ENCODE assay signal across 9 cellular contexts in genomic region chr10:104321716-104322415, GRCh38. TPM values are rescaled to one million over a fixed set of nuclear protein-coding genes. Genes with fewer than 3 reads are reported as not detected.
DNase-seq lines count a peak whose midpoint lies in the region; ATAC-seq and TF ChIP-seq lines count a peak whose summit lies in the region.
"Had no signal": no experiment of that assay in that cellular context is flagged by ENCODE, and none has a peak within 500 bp of the region (broad histone marks: within the 10 kb centered on the region; RNA-seq: fewer than 3 reads in every experiment).

No MANE protein-coding gene starts in this region.

- H3K4me1 ChIP-seq in fibroblast of lung (ENCODE audit: control insufficient read depth, extremely low read depth, insufficient read depth, low read length) = peaks cover 46% of the 10 kb centered on the region

- H3K9me3 ChIP-seq in T-helper 17 cell (ENCODE audit: control insufficient read depth, low read length, poor library complexity, severe bottlenecking) (no peaks in the 10 kb centered on the region), fibroblast of lung (ENCODE audit: control insufficient read depth, insufficient read depth, low read depth, low read length) (no peaks in the 10 kb centered on the region)

- H3K27me3 ChIP-seq in fibroblast of lung (ENCODE audit: control insufficient read depth, insufficient read depth, low read length) = no peaks in the 10 kb centered on the region

- intact Hi-C loops in activated CD4-positive, alpha-beta T cell treated with anti-CD3 and anti-CD28 coated beads for 36 hours (cut with DNase I, micrococcal nuclease) = no loop called here

- H3K9me3 Mint-ChIP-seq in activated CD4-positive, alpha-beta T cell treated with anti-CD3 and anti-CD28 coated beads for 36 hours (ENCODE audit: low read depth) = no peaks in the 10 kb centered on the region
- no peaks in the 10 kb centered on the region for H3K9me3 Mint-ChIP-seq in stimulated activated effector memory CD8-positive, alpha-beta T cell treated with anti-CD3 and anti-CD28 coated beads, Interleukin-12 subunit alpha, Interleukin-12 subunit beta, amount 100 ng/mL, for 72 hours

- no peak overlapping the region for H3K4me3 ChIP-seq in fibroblast of lung (replicated peaks in 1 of 4; ENCODE audit: control extremely low read depth in 1 of 4, insufficient read depth in 1 of 4, low read depth in 3 of 4, low read length in 4 of 4)

- no peak overlapping the region for H2AFZ ChIP-seq in fibroblast of lung (ENCODE audit: low read length)

- peak; percentile 10 for DNase-seq in activated CD4-positive, alpha-beta T cell treated with anti-CD3 and anti-CD28 coated beads for 36 hours
- no peak for DNase-seq in activated CD4-positive, alpha-beta T cell treated with anti-CD3 and anti-CD28 coated beads for 48 hours
- DNase-seq in T-helper 17 cell (no peak), fibroblast of lung (ENCODE audit: low read depth in 2 of 2) (peak in 1 of 2 donors; percentile 59), NCI-H1436 treated with DMSO at 0.1 percent for 48 hours (lab: John Stamatoyannopoulos, UW) (no peak), HT-29 (ENCODE audit: low spot score) (no peak)
- no peak for DNase-seq in stimulated activated effector memory CD8-positive, alpha-beta T cell treated with anti-CD3 and anti-CD28 coated beads, Interleukin-12 subunit alpha, Interleukin-12 subunit beta, amount 100 ng/mL, for 72 hours (ENCODE audit: low spot score in 2 of 2)
- DNase-seq: SW 1271 had no signal

- H3K4me2 ChIP-seq in fibroblast of lung (ENCODE audit: extremely low read depth, insufficient read depth, low read length) = peak overlapping the region; percentile 26

- no peaks in the 10 kb centered on the region for H3K27me3 Mint-ChIP-seq in activated CD4-positive, alpha-beta T cell treated with anti-CD3 and anti-CD28 coated beads for 36 hours
- no peaks in the 10 kb centered on the region for H3K27me3 Mint-ChIP-seq in T-helper 17 cell

- TF ChIP-seq CTCF in fibroblast of lung (conservative IDR thresholded peaks at IDR 0.05 in 1 of 2, IDR thresholded peaks at IDR 0.05 in 1 of 2; ENCODE audit: low read depth in 1 of 2, low read length in 2 of 2) = no peak

- H3K4me1 Mint-ChIP-seq in activated CD4-positive, alpha-beta T cell treated with anti-CD3 and anti-CD28 coated beads for 36 hours = peaks cover 89% of the 10 kb centered on the region
- peaks cover 77% of the 10 kb centered on the region for H3K4me1 Mint-ChIP-seq in T-helper 17 cell
- peaks cover 98% of the 10 kb centered on the region for H3K4me1 Mint-ChIP-seq in stimulated activated effector memory CD8-positive, alpha-beta T cell treated with anti-CD3 and anti-CD28 coated beads, Interleukin-12 subunit alpha, Interleukin-12 subunit beta, amount 100 ng/mL, for 72 hours

- CTCF ChIA-PET in activated CD4-positive, alpha-beta T cell treated with anti-CD3 and anti-CD28 coated beads for 36 hours (lab: Charles Lee) = interaction anchor here (0.8 to 3.8 kb wide), 9 partner anchors 10 to 48 kb away, joined by 3 to 27 read pairs (median 7); partner anchors contain the start of gene ITPRIP

- no peaks in the 10 kb centered on the region for H4K20me1 ChIP-seq in fibroblast of lung (ENCODE audit: control insufficient read depth, extremely low read depth, insufficient read depth, low read length)

- peak overlapping the region; percentile 51 for H3K4me3 Mint-ChIP-seq in activated CD4-positive, alpha-beta T cell treated with anti-CD3 and anti-CD28 coated beads for 36 hours
- peak overlapping the region; percentile 81 for H3K4me3 Mint-ChIP-seq in T-helper 17 cell
- peak overlapping the region; percentile 77 for H3K4me3 Mint-ChIP-seq in stimulated activated effector memory CD8-positive, alpha-beta T cell treated with anti-CD3 and anti-CD28 coated beads, Interleukin-12 subunit alpha, Interleukin-12 subunit beta, amount 100 ng/mL, for 72 hours

- H3K9ac ChIP-seq in fibroblast of lung (ENCODE audit: insufficient read depth, low read length) = no peak overlapping the region

- H3K36me3 Mint-ChIP-seq in activated CD4-positive, alpha-beta T cell treated with anti-CD3 and anti-CD28 coated beads for 36 hours (ENCODE audit: low read depth) = peaks cover 36% of the 10 kb centered on the region
- peaks cover 3% of the 10 kb centered on the region for H3K36me3 Mint-ChIP-seq in T-helper 17 cell (ENCODE audit: low read depth)
- peaks cover 50% of the 10 kb centered on the region for H3K36me3 Mint-ChIP-seq in stimulated activated effector memory CD8-positive, alpha-beta T cell treated with anti-CD3 and anti-CD28 coated beads, Interleukin-12 subunit alpha, Interleukin-12 subunit beta, amount 100 ng/mL, for 72 hours

- POLR2A ChIA-PET in activated CD4-positive, alpha-beta T cell treated with anti-CD3 and anti-CD28 coated beads for 36 hours (lab: Charles Lee) = interaction anchor here (0.7 to 1.0 kb wide), 3 partner anchors 15 to 410 kb away, joined by 3 to 4 read pairs (median 3); no protein-coding TSS in a partner anchor

- H3K79me2 ChIP-seq in fibroblast of lung (ENCODE audit: control insufficient read depth, insufficient read depth, low read length) = peaks cover 97% of the 10 kb centered on the region

- peak overlapping the region; percentile 87 for H3K27ac Mint-ChIP-seq in activated CD4-positive, alpha-beta T cell treated with anti-CD3 and anti-CD28 coated beads for 36 hours
- peak overlapping the region; percentile 96 for H3K27ac Mint-ChIP-seq in T-helper 17 cell
- H3K27ac Mint-ChIP-seq in stimulated activated effector memory CD8-positive, alpha-beta T cell treated with anti-CD3 and anti-CD28 coated beads, Interleukin-12 subunit alpha, Interleukin-12 subunit beta, amount 100 ng/mL, for 72 hours = peak overlapping the region; percentile 95

- no peak overlapping the region for H3K27ac ChIP-seq in fibroblast of lung (ENCODE audit: insufficient read depth, low read length)

- ATAC-seq in activated CD4-positive, alpha-beta T cell treated with anti-CD3 and anti-CD28 coated beads for 36 hours = peak; percentile 10
- ATAC-seq in T-helper 17 cell (peak; percentile 73), HG03457 (IDR thresholded peaks at IDR 0.05; ENCODE audit: unreplicated experiment) (no peak)
- ATAC-seq in stimulated activated effector memory CD8-positive, alpha-beta T cell treated with anti-CD3 and anti-CD28 coated beads, Interleukin-12 subunit alpha, Interleukin-12 subunit beta, amount 100 ng/mL, for 72 hours = no peak

- peaks cover 6% of the 10 kb centered on the region for H3K36me3 ChIP-seq in fibroblast of lung (ENCODE audit: control insufficient read depth, insufficient read depth, low read length)

RNA-seq across cellular contexts. Expression of gene ITPRIP, which starts 16.4 kb away (rescaled TPM):
- total RNA-seq in activated CD4-positive, alpha-beta T cell treated with anti-CD3 and anti-CD28 coated beads for 36 hours = 10 to 100 TPM; 20.3 to 21.6 TPM
- total RNA-seq in T-helper 17 cell = 10 to 100 TPM; 30.6 to 47.1 TPM
- 5.4 and 6.8 TPM in 2 replicates for total RNA-seq in fibroblast of lung
- 11.1 and 18.8 TPM in 2 replicates for polyA plus RNA-seq in fibroblast of lung
- 11.1 and 18.6 TPM in 2 replicates for polyA plus RNA-seq in fibroblast of lung (2012)
- polyA minus RNA-seq in fibroblast of lung (ENCODE audit: low replicate concordance) = 23.7 and 30.0 TPM in 2 replicates
- 1.9 and 2.4 TPM in 2 replicates for total RNA-seq in HT-29 (2014; rRNA removed; shearing (Covaris generic))

RNA-seq across cellular contexts. Expression of gene CFAP58, which starts 31.8 kb away (rescaled TPM):
- total RNA-seq in activated CD4-positive, alpha-beta T cell treated with anti-CD3 and anti-CD28 coated beads for 36 hours = under 1 TPM; 0.60 to 0.64 TPM
- total RNA-seq in T-helper 17 cell (not detected), fibroblast of lung (0.26 and 0.33 TPM in 2 replicates)
- polyA plus RNA-seq in fibroblast of lung = 0.24 and 0.42 TPM in 2 replicates
- polyA plus RNA-seq in fibroblast of lung (2012) = 0.20 and 0.54 TPM in 2 replicates
- polyA minus RNA-seq in fibroblast of lung (ENCODE audit: low replicate concordance) = not detected in 2 replicates
- 0.03 TPM in 1 of 2 replicates, not detected in the other for total RNA-seq in HT-29 (2014; rRNA removed; shearing (Covaris generic))

RNA-seq across cellular contexts. Expression of gene GSTO2, which starts 52.9 kb away (rescaled TPM):
- 1 to 10 TPM; 2.1 to 2.8 TPM for total RNA-seq in activated CD4-positive, alpha-beta T cell treated with anti-CD3 and anti-CD28 coated beads for 36 hours
- total RNA-seq in T-helper 17 cell (1 to 10 TPM in 1 of 2 donors, under 1 TPM in 1; 0.70 to 1.1 TPM), fibroblast of lung (2.1 and 3.1 TPM in 2 replicates)
- polyA plus RNA-seq in fibroblast of lung = 2.9 and 5.9 TPM in 2 replicates
- polyA plus RNA-seq in fibroblast of lung (2012) = 2.8 and 4.8 TPM in 2 replicates
- 2.4 and 2.7 TPM in 2 replicates for polyA minus RNA-seq in fibroblast of lung (ENCODE audit: low replicate concordance)
- 31.4 and 31.8 TPM in 2 replicates for total RNA-seq in HT-29 (2014; rRNA removed; shearing (Covaris generic))

Comparison
In these comparisons a context has a peak if more than half of its experiments do, and no peak if none do; other contexts are left out.
1. ATAC-seq: peak in activated CD4-positive, alpha-beta T cell treated with anti-CD3 and anti-CD28 coated beads for 36 hours (single experiment) and T-helper 17 cell (single experiment); none in stimulated activated effector memory CD8-positive, alpha-beta T cell treated with anti-CD3 and anti-CD28 coated beads, Interleukin-12 subunit alpha, Interleukin-12 subunit beta, amount 100 ng/mL, for 72 hours (single experiment) and HG03457 (single experiment).
2. Peak in every context shown above with its lines, with median percentiles within 50 percentile points of each other: H3K27ac Mint-ChIP-seq and H3K4me3 Mint-ChIP-seq.